Comparison of ENCODE assay signal across 27 cellular contexts in the genomic region with DNA sequence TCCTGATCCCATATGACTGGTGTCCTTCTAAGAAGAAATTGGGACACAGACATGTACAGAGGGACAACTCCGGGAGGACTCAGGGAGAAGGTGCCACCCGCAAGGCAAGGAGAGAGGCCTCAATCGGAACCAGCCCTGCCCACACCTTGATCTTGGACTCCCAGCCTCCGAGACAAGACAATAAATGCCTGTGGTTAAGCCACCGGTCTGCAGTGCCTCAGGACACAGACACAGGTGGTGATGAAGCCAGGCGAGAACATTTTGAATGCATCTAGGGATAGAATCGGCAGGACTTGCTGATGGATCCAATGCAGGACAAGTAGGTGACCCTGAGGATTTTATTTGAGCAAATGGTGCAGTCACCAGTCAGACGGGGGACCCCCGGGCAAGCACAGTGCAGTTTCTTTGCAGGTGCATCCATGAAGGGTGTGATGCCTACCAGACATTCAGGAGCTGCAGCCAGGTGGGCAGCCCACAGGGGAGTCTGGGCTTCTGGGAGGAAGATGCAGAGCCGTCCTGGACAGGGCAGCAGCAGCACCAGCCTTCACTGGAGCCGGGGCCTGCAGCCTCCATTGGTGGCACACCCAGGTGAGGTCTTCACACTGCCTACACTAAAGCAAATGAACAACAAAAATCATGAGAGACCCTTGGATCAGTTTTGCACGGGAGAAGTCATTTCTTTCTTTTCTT. TPM values are rescaled to one million over a fixed set of nuclear protein-coding genes. Genes with fewer than 3 reads are reported as not detected.
A peak's percentile ranks its signal among the peaks of the same experiment; 100 is the strongest.
DNase-seq lines count a peak whose midpoint lies in the region; ATAC-seq and TF ChIP-seq lines count a peak whose summit lies in the region.
"Had no signal": no experiment of that assay in that cellular context is flagged by ENCODE, and none has a peak within 500 bp of the region (broad histone marks: within the 10 kb centered on the region; RNA-seq: fewer than 3 reads in every experiment).

No MANE protein-coding gene starts in this region.

- H3K27ac Mint-ChIP-seq in MCF 10A (ENCODE audit: low read depth, unreplicated experiment) = no peak overlapping the region
- no peak overlapping the region for H3K27ac Mint-ChIP-seq in activated T-cell treated with anti-CD3 and anti-CD28 coated beads, Interleukin-2, amount 50 U/mL, for 72 hours
- H3K27ac Mint-ChIP-seq: CD4-positive, CD25-positive, alpha-beta regulatory T cell; HFFc6 had no signal

- H3K9me3 Mint-ChIP-seq in MCF 10A (ENCODE audit: unreplicated experiment) = no peaks in the 10 kb centered on the region
- H3K9me3 Mint-ChIP-seq in activated T-cell treated with anti-CD3 and anti-CD28 coated beads, Interleukin-2, amount 50 U/mL, for 72 hours = no peaks in the 10 kb centered on the region
- H3K9me3 Mint-ChIP-seq: CD4-positive, CD25-positive, alpha-beta regulatory T cell; HFFc6 had no signal

- peaks cover 8% of the 10 kb centered on the region for H3K4me1 Mint-ChIP-seq in MCF 10A (ENCODE audit: insufficient read depth, unreplicated experiment)
- no peaks in the 10 kb centered on the region for H3K4me1 Mint-ChIP-seq in activated T-cell treated with anti-CD3 and anti-CD28 coated beads, Interleukin-2, amount 50 U/mL, for 72 hours (ENCODE audit: low read depth)
- H3K4me1 Mint-ChIP-seq: CD4-positive, CD25-positive, alpha-beta regulatory T cell had no signal

- no peaks in the 10 kb centered on the region for H3K36me3 Mint-ChIP-seq in MCF 10A (ENCODE audit: insufficient read depth, unreplicated experiment)
- H3K36me3 Mint-ChIP-seq in activated T-cell treated with anti-CD3 and anti-CD28 coated beads, Interleukin-2, amount 50 U/mL, for 72 hours (ENCODE audit: insufficient read depth in 2 of 2) = no peaks in the 10 kb centered on the region
- H3K36me3 Mint-ChIP-seq: CD4-positive, CD25-positive, alpha-beta regulatory T cell had no signal

- no peaks in the 10 kb centered on the region for H3K79me2 ChIP-seq in mammary epithelial cell (ENCODE audit: insufficient read depth, low read length)

- in situ Hi-C loops in mammary epithelial cell (cut with MboI; ENCODE audit: low sequenced_read_pairs in 2 of 2) = no loop called here

- no peaks in the 10 kb centered on the region for H4K20me1 ChIP-seq in mammary epithelial cell (ENCODE audit: insufficient read depth, low read length)
- H4K20me1 ChIP-seq: BLaER1 had no signal

- no peak overlapping the region for H2AFZ ChIP-seq in mammary epithelial cell (ENCODE audit: low read depth, low read length)

- H3K9me3 ChIP-seq in mammary epithelial cell (replicated peaks; ENCODE audit: insufficient read depth, low read length) = no peaks in the 10 kb centered on the region
- H3K9me3 ChIP-seq: BLaER1, HAP-1, MG63 had no signal

- CTCF ChIA-PET in mammary epithelial cell (lab: Charles Lee; ENCODE audit: low non-redundant PET) (no interaction called here), MCF 10A (lab: Yijun Ruan, JAX) (no interaction called here)

- WGBS in mammary epithelial cell (ENCODE audit: low coverage, missing lambda C conversion rate) = 61% methylated on average over 10 of the region's 12 CpGs

- H3K27ac ChIP-seq in mammary epithelial cell (ENCODE audit: insufficient read depth, low read depth, low read length) = no peak overlapping the region
- H3K27ac ChIP-seq: 22Rv1, BLaER1, RWPE1 had no signal

- no peak for TF ChIP-seq CTCF in mammary epithelial cell (conservative IDR thresholded peaks at IDR 0.05 in 1 of 2, IDR thresholded peaks at IDR 0.05 in 1 of 2; ENCODE audit: extremely low read depth in 1 of 2, insufficient read depth in 1 of 2, low read depth in 1 of 2, low read length in 2 of 2)
- TF ChIP-seq CTCF in MCF 10A (IDR thresholded peaks at IDR 0.05; ENCODE audit: unreplicated experiment) = no peak

- no peaks in the 10 kb centered on the region for H3K27me3 Mint-ChIP-seq in MCF 10A (ENCODE audit: insufficient read depth, unreplicated experiment)
- peaks cover 6% of the 10 kb centered on the region for H3K27me3 Mint-ChIP-seq in activated T-cell treated with anti-CD3 and anti-CD28 coated beads, Interleukin-2, amount 50 U/mL, for 72 hours (ENCODE audit: low read depth)

- dilution Hi-C loops in mammary epithelial cell (cut with HindIII; ENCODE audit: low sequenced_read_pairs) = no loop called here

- H3K27me3 ChIP-seq in mammary epithelial cell (ENCODE audit: insufficient read depth, low read length) = no peaks in the 10 kb centered on the region
- H3K27me3 ChIP-seq: BLaER1, MG63 had no signal

- no peaks in the 10 kb centered on the region for H3K36me3 ChIP-seq in mammary epithelial cell (ENCODE audit: insufficient read depth, low read length)
- H3K36me3 ChIP-seq: BLaER1, HAP-1, MG63 had no signal

- POLR2A ChIA-PET in MCF 10A (lab: Yijun Ruan, JAX) = no interaction called here

- peak; percentile 29 for DNase-seq in mammary epithelial cell
- DNase-seq in MCF 10A (ENCODE audit: unreplicated experiment) = no peak
- peak; percentile 84 for DNase-seq in islet precursor cell
- peak; percentile 66 for DNase-seq in posterior vena cava (ENCODE audit: low spot score)
- DNase-seq in NCI-H82 treated with DMSO at 0.1 percent for 48 hours (lab: John Stamatoyannopoulos, UW; ENCODE audit: unreplicated experiment) = no peak
- no peak for DNase-seq in activated T-cell treated with anti-CD3 and anti-CD28 coated beads, Interleukin-2, amount 50 U/mL, for 72 hours
- DNase-seq in HUDEP-2 (lab: John Stamatoyannopoulos, UW; ENCODE audit: unreplicated experiment in 76 of 76) = no peak
- DNase-seq in globus pallidus (ENCODE audit: low spot score) = no peak
- DNase-seq: CD4-positive, CD25-positive, alpha-beta regulatory T cell; DMS153; DND-41; HFFc6; Kasumi-1; MG63; NCI-H1105 treated with DMSO at 0.1 percent for 48 hours; NCI-H146; NCI-H1930; NCI-H2107; NCI-H446; NCI-H526; NCI-H82; SHP77 had no signal

- BruUV-seq in mammary epithelial cell (replicated peaks; lab: Mats Ljungman, UMichigan) = no TSS peak
- BruUV-seq in MCF 10A (replicated peaks; lab: Mats Ljungman, UMichigan) = no TSS peak

- intact Hi-C loops in mammary epithelial cell (cut with micrococcal nuclease) = no loop called here
- intact Hi-C loops in MCF 10A (cut with micrococcal nuclease) = no loop called here
- intact Hi-C loops in posterior vena cava (cut with DNase I) = no loop called here

- no peak overlapping the region for H3K4me2 ChIP-seq in mammary epithelial cell (ENCODE audit: insufficient read depth, low read depth, low read length)
- H3K4me2 ChIP-seq: BLaER1 had no signal

- H3K9ac ChIP-seq in mammary epithelial cell (ENCODE audit: insufficient read depth, low read length) = no peak overlapping the region
- H3K9ac ChIP-seq: BLaER1 had no signal

- no peak overlapping the region for H3K4me3 Mint-ChIP-seq in MCF 10A (ENCODE audit: unreplicated experiment)
- H3K4me3 Mint-ChIP-seq in activated T-cell treated with anti-CD3 and anti-CD28 coated beads, Interleukin-2, amount 50 U/mL, for 72 hours = no peak overlapping the region
- H3K4me3 Mint-ChIP-seq: CD4-positive, CD25-positive, alpha-beta regulatory T cell; HFFc6 had no signal

- no peak for ATAC-seq in activated T-cell treated with anti-CD3 and anti-CD28 coated beads, Interleukin-2, amount 50 U/mL, for 72 hours (replicated peaks in 1 of 2)
- ATAC-seq: Panc1 had no signal

- peaks cover 18% of the 10 kb centered on the region for H3K4me1 ChIP-seq in mammary epithelial cell (ENCODE audit: insufficient read depth, low read length)
- H3K4me1 ChIP-seq: BLaER1, HAP-1 had no signal

- no peak overlapping the region for H3K4me3 ChIP-seq in mammary epithelial cell (replicated peaks in 1 of 3; ENCODE audit: insufficient read depth in 1 of 3, low read depth in 2 of 3, low read length in 3 of 3)
- H3K4me3 ChIP-seq: BLaER1, HAP-1, MG63 had no signal

RNA-seq across cellular contexts. Expression of gene SEPTIN5, which starts 20.2 kb away (rescaled TPM):
- total RNA-seq in mammary epithelial cell = 10 to 100 TPM in 1 of 2 donors, 1 to 10 TPM in 1; 7.9 to 20.5 TPM
- 6.5 TPM for polyA plus RNA-seq in mammary epithelial cell
- polyA minus RNA-seq in mammary epithelial cell = 29.6 TPM
- total RNA-seq in MCF 10A (2022) = 2.0 and 3.5 TPM in 2 replicates
- 10 to 100 TPM; 22.9 to 29.8 TPM for total RNA-seq in posterior vena cava
- total RNA-seq in activated T-cell treated with anti-CD3 and anti-CD28 coated beads, Interleukin-2, amount 50 U/mL, for 72 hours = 1 to 10 TPM; 1.8 to 1.9 TPM
- polyA plus RNA-seq: CD4-positive, CD25-positive, alpha-beta regulatory T cell had no signal

RNA-seq across cellular contexts. Expression of gene GP1BB, which starts 29.2 kb away (rescaled TPM):
- total RNA-seq in mammary epithelial cell (1 to 10 TPM in 1 of 2 donors, under 1 TPM in 1; 0.21 to 1.5 TPM), MCF 10A (2022) (0.37 and 0.83 TPM in 2 replicates), posterior vena cava (under 1 TPM in 1 of 2 donors, not detected in 1; 0.83 TPM)
- 0.76 TPM for polyA plus RNA-seq in mammary epithelial cell
- not detected for polyA minus RNA-seq in mammary epithelial cell
- under 1 TPM in 1 of 2 donors, not detected in 1; 0.17 TPM for total RNA-seq in activated T-cell treated with anti-CD3 and anti-CD28 coated beads, Interleukin-2, amount 50 U/mL, for 72 hours
- polyA plus RNA-seq: CD4-positive, CD25-positive, alpha-beta regulatory T cell had no signal

Comparison
In these comparisons a context has a peak if more than half of its experiments do, and no peak if none do; other contexts are left out.
1. DNase-seq: peak in mammary epithelial cell (single experiment), islet precursor cell (single experiment) and posterior vena cava (single experiment); none in MCF 10A (single experiment), NCI-H82 treated with DMSO at 0.1 percent for 48 hours (single experiment), activated T-cell treated with anti-CD3 and anti-CD28 coated beads, Interleukin-2, amount 50 U/mL, for 72 hours (0 of 2), HUDEP-2 (0 of 76) and globus pallidus (single experiment).